15 cellular contexts compared by ENCODE assay signal in the genomic region with DNA sequence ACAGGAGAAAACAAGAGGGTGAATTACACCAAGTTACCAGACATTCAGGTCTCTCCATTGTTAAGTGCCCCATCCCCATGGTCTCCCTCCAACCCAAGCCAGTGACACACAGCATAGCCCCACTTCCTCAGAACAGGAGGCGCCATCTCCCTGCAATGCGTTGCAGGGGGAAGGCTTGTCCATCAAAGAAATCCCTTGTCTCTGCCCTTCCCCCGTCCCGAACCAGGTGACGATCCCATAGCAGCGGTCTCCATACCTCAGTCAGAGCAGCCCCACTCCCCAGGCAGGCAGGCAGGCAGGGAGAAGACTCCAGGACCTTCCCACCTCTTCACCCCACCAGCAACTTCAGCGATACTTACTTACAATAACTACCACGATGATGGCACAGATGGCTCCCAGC. TPM values are rescaled to one million over a fixed set of nuclear protein-coding genes. Genes with fewer than 3 reads are reported as not detected.
DNase-seq lines count a peak whose midpoint lies in the region; ATAC-seq and TF ChIP-seq lines count a peak whose summit lies in the region.
"Had no signal": no experiment of that assay in that cellular context is flagged by ENCODE, and none has a peak within 500 bp of the region (broad histone marks: within the 10 kb centered on the region; RNA-seq: fewer than 3 reads in every experiment).

No MANE protein-coding gene starts in this region.

- no peak for DNase-seq in activated CD8-positive, alpha-beta memory T cell treated with anti-CD3 and anti-CD28 coated beads, Interleukin-2, amount 10 ng/mL, durations not matched to agents 7 days and 5 days
- no peak for DNase-seq in activated CD8-positive, alpha-beta memory T cell treated with anti-CD3 and anti-CD28 coated beads, Interleukin-2, amount 50 U/mL, for 48 hours
- DNase-seq in WTC11 (ENCODE audit: low spot score) (no peak), esophagus squamous epithelium (lab: John Stamatoyannopoulos, UW) (no peak), NCI-H128 (lab: John Stamatoyannopoulos, UW; ENCODE audit: unreplicated experiment) (no peak)
- no peak for DNase-seq in stimulated activated CD4-positive, alpha-beta T cell treated with anti-CD3 and anti-CD28 coated beads, Interleukin-15, amount 100 ng/mL, for 24 hours
- DNase-seq: ACHN, dermis blood vessel endothelial cell, NCI-H2029 treated with DMSO at 0.1 percent for 48 hours, NCI-H526 treated with DMSO at 0.1 percent for 48 hours, nucleus accumbens had no signal

- H3K36me3 Mint-ChIP-seq in activated CD8-positive, alpha-beta memory T cell treated with anti-CD3 and anti-CD28 coated beads, Interleukin-2, amount 10 ng/mL, durations not matched to agents 7 days and 5 days = peaks cover 85% of the 10 kb centered on the region
- H3K36me3 Mint-ChIP-seq in WTC11 = peaks cover 61% of the 10 kb centered on the region

- TF ChIP-seq POLR2A in esophagus squamous epithelium (IDR thresholded peaks at IDR 0.05) = no peak

- no peaks in the 10 kb centered on the region for H3K27me3 Mint-ChIP-seq in activated CD8-positive, alpha-beta memory T cell treated with anti-CD3 and anti-CD28 coated beads, Interleukin-2, amount 10 ng/mL, durations not matched to agents 7 days and 5 days
- H3K27me3 Mint-ChIP-seq in WTC11 (ENCODE audit: low read depth) = peaks cover 4% of the 10 kb centered on the region

- POLR2A ChIA-PET in WTC11 (lab: Charles Lee) = interaction anchor here (0.6 to 1.2 kb wide), 3 partner anchors 30 to 103 kb away, joined by 3 to 4 read pairs (median 3); no protein-coding TSS in a partner anchor

- no peak overlapping the region for H3K4me3 ChIP-seq in esophagus squamous epithelium
- H3K4me3 ChIP-seq in stomach smooth muscle (ENCODE audit: low read length in 2 of 2) = no peak overlapping the region

- no peak for TF ChIP-seq CTCF in WTC11 (IDR thresholded peaks at IDR 0.05)
- no peak for TF ChIP-seq CTCF in esophagus squamous epithelium (IDR thresholded peaks at IDR 0.05)

- H3K9me3 ChIP-seq in esophagus squamous epithelium = no peaks in the 10 kb centered on the region
- no peaks in the 10 kb centered on the region for H3K9me3 ChIP-seq in stomach smooth muscle (ENCODE audit: control insufficient read depth in 2 of 2, low read length in 2 of 2)

- H3K27ac ChIP-seq in esophagus squamous epithelium (peak overlapping the region in 3 of 4 donors; percentile 23 to 52 (median 47)), stomach smooth muscle (ENCODE audit: low read length) (peak overlapping the region; percentile 49)
- H3K27ac ChIP-seq: RWPE1 had no signal

- H3K9ac ChIP-seq in stomach smooth muscle (ENCODE audit: low read length in 2 of 2) = peak overlapping the region in 1 of 2 donors; percentile 29

- H3K4me1 Mint-ChIP-seq in activated CD8-positive, alpha-beta memory T cell treated with anti-CD3 and anti-CD28 coated beads, Interleukin-2, amount 10 ng/mL, durations not matched to agents 7 days and 5 days = peaks cover 92% of the 10 kb centered on the region
- peaks cover 15% of the 10 kb centered on the region for H3K4me1 Mint-ChIP-seq in WTC11

- WGBS in esophagus squamous epithelium, 2 donors = 93 to 95% methylated on average over 7 to 8 of the region's 8 CpGs

- no peaks in the 10 kb centered on the region for H3K9me3 Mint-ChIP-seq in activated CD8-positive, alpha-beta memory T cell treated with anti-CD3 and anti-CD28 coated beads, Interleukin-2, amount 10 ng/mL, durations not matched to agents 7 days and 5 days (ENCODE audit: low read depth)
- no peaks in the 10 kb centered on the region for H3K9me3 Mint-ChIP-seq in WTC11

- H3K36me3 ChIP-seq in esophagus squamous epithelium = peaks cover 12 to 71% (median 22%) of the 10 kb centered on the region in 3 donors
- H3K36me3 ChIP-seq in stomach smooth muscle (ENCODE audit: control insufficient read depth in 2 of 2, insufficient read depth in 2 of 2, low read length in 2 of 2) = peaks cover 54 to 61% of the 10 kb centered on the region in 2 donors

- no peak for ATAC-seq in activated CD8-positive, alpha-beta memory T cell treated with anti-CD3 and anti-CD28 coated beads, Interleukin-2, amount 10 ng/mL, durations not matched to agents 7 days and 5 days
- ATAC-seq in WTC11 (no peak), GM19328 (IDR thresholded peaks at IDR 0.05; ENCODE audit: unreplicated experiment) (no peak)

- CTCF ChIA-PET in activated CD8-positive, alpha-beta memory T cell treated with anti-CD3 and anti-CD28 coated beads, Interleukin-2, amount 10 ng/mL, durations not matched to agents 7 days and 5 days (lab: Charles Lee) = interaction anchor here (0.8 to 6.7 kb wide), 22 partner anchors 8 to 146 kb away, joined by 3 to 171 read pairs (median 6); partner anchors contain the start of genes CD27, LTBR, MRPL51 and TAPBPL
- CTCF ChIA-PET in WTC11 (lab: Charles Lee) = interaction anchor here (0.9 to 3.2 kb wide), 15 partner anchors 13 to 380 kb away, joined by 3 to 77 read pairs (median 15); partner anchors contain the start of genes CD27, LTBR and TAPBPL

- H3K27me3 ChIP-seq in esophagus squamous epithelium (no peaks in the 10 kb centered on the region), stomach smooth muscle (ENCODE audit: control insufficient read depth in 1 of 2, insufficient read depth in 2 of 2, low read length in 2 of 2) (no peaks in the 10 kb centered on the region)

- H3K4me1 ChIP-seq in esophagus squamous epithelium (peaks cover 0 to 83% (median 40%) of the 10 kb centered on the region in 3 donors), stomach smooth muscle (ENCODE audit: control insufficient read depth, insufficient read depth, low read length) (peaks cover 27% of the 10 kb centered on the region)

- intact Hi-C loops in esophagus squamous epithelium (cut with DNase I) = loop anchor here (5.0 to 10.0 kb wide), 2 partner anchors 37 to 140 kb away; no protein-coding TSS in a partner anchor

- H3K27ac Mint-ChIP-seq in activated CD8-positive, alpha-beta memory T cell treated with anti-CD3 and anti-CD28 coated beads, Interleukin-2, amount 10 ng/mL, durations not matched to agents 7 days and 5 days = peak overlapping the region; percentile 98
- H3K27ac Mint-ChIP-seq in WTC11 = peak overlapping the region; percentile 39

- H3K4me3 Mint-ChIP-seq in activated CD8-positive, alpha-beta memory T cell treated with anti-CD3 and anti-CD28 coated beads, Interleukin-2, amount 10 ng/mL, durations not matched to agents 7 days and 5 days = no peak overlapping the region
- H3K4me3 Mint-ChIP-seq in WTC11 = no peak overlapping the region

TF ChIP-seq in WTC11, 78 proteins besides CTCF, POLR2A, EP300 and RAD21:
- TF ChIP-seq HMGA2 (CRISPR knock-in tag; IDR thresholded peaks at IDR 0.05) = no peak
- TF ChIP-seq ELF4 (CRISPR knock-in tag; IDR thresholded peaks at IDR 0.05; ENCODE audit: low read depth) = no peak
- no peak for TF ChIP-seq TEAD1 (CRISPR knock-in tag; IDR thresholded peaks at IDR 0.05)
- no peak for TF ChIP-seq SMAD3 (CRISPR knock-in tag; IDR thresholded peaks at IDR 0.05; ENCODE audit: borderline replicate concordance)
- no peak for TF ChIP-seq MXD4 (CRISPR knock-in tag; IDR thresholded peaks at IDR 0.05; ENCODE audit: borderline replicate concordance)
- no peak for TF ChIP-seq SMAD4 (CRISPR knock-in tag; IDR thresholded peaks at IDR 0.05)
- no peak for TF ChIP-seq MAX (CRISPR knock-in tag; IDR thresholded peaks at IDR 0.05)
- no peak for TF ChIP-seq ZNF396 (CRISPR knock-in tag; IDR thresholded peaks at IDR 0.05; ENCODE audit: borderline replicate concordance)
- no peak for TF ChIP-seq NFYB (CRISPR knock-in tag; conservative IDR thresholded peaks at IDR 0.05; ENCODE audit: low read depth)
- TF ChIP-seq JUN (CRISPR knock-in tag; IDR thresholded peaks at IDR 0.05) = no peak
- no peak for TF ChIP-seq ESRRA (CRISPR knock-in tag; IDR thresholded peaks at IDR 0.05; ENCODE audit: borderline replicate concordance)
- no peak for TF ChIP-seq ZNF671 (CRISPR knock-in tag; IDR thresholded peaks at IDR 0.05)

RNA-seq across cellular contexts. Expression of gene VAMP1, which starts 5.9 kb away (rescaled TPM):
- total RNA-seq in activated CD8-positive, alpha-beta memory T cell treated with anti-CD3 and anti-CD28 coated beads, Interleukin-2, amount 10 ng/mL, durations not matched to agents 7 days and 5 days = 10 to 100 TPM; 49.2 to 59.1 TPM
- 12.8 to 14.3 TPM (median 13.8 TPM) in 3 replicates for total RNA-seq in WTC11 (2021)
- total RNA-seq in esophagus squamous epithelium = 1 to 10 TPM; 1.2 to 9.1 (median 5.1) TPM

RNA-seq across cellular contexts. Expression of gene TAPBPL, which starts 12.7 kb away (rescaled TPM):
- total RNA-seq in activated CD8-positive, alpha-beta memory T cell treated with anti-CD3 and anti-CD28 coated beads, Interleukin-2, amount 10 ng/mL, durations not matched to agents 7 days and 5 days = 10 to 100 TPM; 49.1 to 53.0 TPM
- total RNA-seq in WTC11 (2021) (0.98 to 1.3 TPM (median 1.1 TPM) in 3 replicates), esophagus squamous epithelium (10 to 100 TPM in 3 of 4 donors, 1 to 10 TPM in 1; 7.7 to 25.6 (median 18.2) TPM)

RNA-seq across cellular contexts. Expression of gene CD27, which starts 19.8 kb away (rescaled TPM):
- total RNA-seq in activated CD8-positive, alpha-beta memory T cell treated with anti-CD3 and anti-CD28 coated beads, Interleukin-2, amount 10 ng/mL, durations not matched to agents 7 days and 5 days = 10 to 100 TPM; 44.9 to 67.3 TPM
- 0.23 to 0.34 TPM (median 0.28 TPM) in 3 replicates for total RNA-seq in WTC11 (2021)
- 1 to 10 TPM in 3 of 4 donors, under 1 TPM in 1; 0.49 to 4.2 (median 2.9) TPM for total RNA-seq in esophagus squamous epithelium
- total RNA-seq: dermis blood vessel endothelial cell, MCF 10A had no signal

RNA-seq across cellular contexts. Expression of gene MRPL51, which starts 28.5 kb away (rescaled TPM):
- 100 to 1,000 TPM; 191 to 271 TPM for total RNA-seq in activated CD8-positive, alpha-beta memory T cell treated with anti-CD3 and anti-CD28 coated beads, Interleukin-2, amount 10 ng/mL, durations not matched to agents 7 days and 5 days
- total RNA-seq in WTC11 (2021) (285 to 290 TPM (median 288 TPM) in 3 replicates), esophagus squamous epithelium (10 to 100 TPM; 36.3 to 95.5 (median 72.6) TPM)

RNA-seq across cellular contexts. Expression of gene NCAPD2, which starts 29.4 kb away (rescaled TPM):
- 100 to 1,000 TPM; 173 to 200 TPM for total RNA-seq in activated CD8-positive, alpha-beta memory T cell treated with anti-CD3 and anti-CD28 coated beads, Interleukin-2, amount 10 ng/mL, durations not matched to agents 7 days and 5 days
- 131 to 141 TPM (median 133 TPM) in 3 replicates for total RNA-seq in WTC11 (2021)
- 10 to 100 TPM; 25.6 to 73.2 (median 55.9) TPM for total RNA-seq in esophagus squamous epithelium

Comparison
In these comparisons a context has a peak if more than half of its experiments do, and no peak if none do; other contexts are left out.
1. RNA of gene CD27, which starts 19.8 kb away (total RNA-seq): 44.9 to 67.3 TPM in activated CD8-positive, alpha-beta memory T cell treated with anti-CD3 and anti-CD28 coated beads, Interleukin-2, amount 10 ng/mL, durations not matched to agents 7 days and 5 days; 0.49 to 4.2 TPM in esophagus squamous epithelium and 0.23 to 0.34 TPM in WTC11; every median in the first group is over 4 times any median in the second.